ENCODE assay signal across 22 cellular contexts in the genomic region with DNA sequence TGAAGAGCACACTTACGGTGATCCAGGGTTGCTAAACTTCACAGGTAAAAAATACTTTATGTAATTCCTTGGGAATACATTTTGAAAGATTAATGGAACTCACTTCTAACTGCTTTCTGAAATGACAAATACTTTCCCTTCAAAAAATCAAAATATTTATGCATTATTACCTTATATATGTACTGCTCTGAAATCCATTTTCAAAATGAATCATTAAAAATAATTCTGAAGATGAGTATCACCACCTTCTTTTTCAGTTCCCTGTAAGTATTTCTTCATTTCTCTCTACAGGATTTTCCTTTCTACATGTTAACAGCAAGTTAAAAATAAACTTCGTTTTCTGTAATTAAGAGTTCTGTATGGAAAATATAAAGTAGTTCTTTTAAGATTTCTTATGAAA.
DNase-seq lines count a peak whose midpoint lies in the region; ATAC-seq and FAIRE-seq lines count a peak whose summit lies in the region.
"Had no signal": no experiment of that assay in that cellular context is flagged by ENCODE, and none has a peak within 500 bp of the region (broad histone marks: within the 10 kb centered on the region; RNA-seq: fewer than 3 reads in every experiment).

No MANE protein-coding gene starts in this region.

- peak; percentile 8 for FAIRE-seq in frontal cortex (lab: Jason Lieb, UNC)
- FAIRE-seq: A549, GM12891, GM18507, H1 had no signal

- ATAC-seq in GM19351 (IDR thresholded peaks at IDR 0.05; ENCODE audit: unreplicated experiment) (peak; percentile 61), HG02884 (IDR thresholded peaks at IDR 0.05; ENCODE audit: unreplicated experiment) (peak; percentile 56), GM21717 (IDR thresholded peaks at IDR 0.05; ENCODE audit: unreplicated experiment) (no peak)
- no peak for ATAC-seq in stimulated activated naive CD8-positive, alpha-beta T cell treated with anti-CD3 and anti-CD28 coated beads, Interleukin-15, Interleukin-2, amounts not matched to agents 100 U/mL and 50 U/mL, for 24 hours
- ATAC-seq: A549 had no signal

- DNase-seq in frontal cortex (ENCODE audit: low spot score in 2 of 2): no peak
- no peak for DNase-seq in stimulated activated naive CD8-positive, alpha-beta T cell treated with anti-CD3 and anti-CD28 coated beads, Interleukin-15, Interleukin-2, amounts not matched to agents 100 U/mL and 50 U/mL, for 24 hours
- DNase-seq in Kasumi-1 (lab: John Stamatoyannopoulos, UW): no peak
- DNase-seq: 8988T; ACHN; AML-193; BE2C; CD4-positive, alpha-beta T cell; CD8-positive, alpha-beta memory T cell; DMS53; DMS79 treated with DMSO at 0.1 percent for 48 hours; GF-D8; GM23248; H7; HCEC 1CT had no signal

Comparison
In these comparisons a context has a peak if more than half of its experiments do, and no peak if none do; other contexts are left out.
1. ATAC-seq: peak in GM19351 (single experiment) and HG02884 (single experiment); none in GM21717 (single experiment) and stimulated activated naive CD8-positive, alpha-beta T cell treated with anti-CD3 and anti-CD28 coated beads, Interleukin-15, Interleukin-2, amounts not matched to agents 100 U/mL and 50 U/mL, for 24 hours (single experiment).